Comparison of ENCODE assay signal across 9 cellular contexts in genomic region chr4:137529432-137529831, GRCh38. TPM values are rescaled to one million over a fixed set of nuclear protein-coding genes. Genes with fewer than 3 reads are reported as not detected.
DNase-seq lines count a peak whose midpoint lies in the region; ATAC-seq and TF ChIP-seq lines count a peak whose summit lies in the region.
"Had no signal": no experiment of that assay in that cellular context is flagged by ENCODE, and none has a peak within 500 bp of the region (broad histone marks: within the 10 kb centered on the region; RNA-seq: fewer than 3 reads in every experiment).

No MANE protein-coding gene starts in this region.

- DNase-seq in thoracic aorta (ENCODE audit: low spot score) (no peak), NCI-H1092 treated with DMSO at 0.1 percent for 48 hours (lab: John Stamatoyannopoulos, UW) (no peak), NCI-H146 (lab: John Stamatoyannopoulos, UW) (no peak), DMS79 treated with DMSO at 0.1 percent for 48 hours (lab: John Stamatoyannopoulos, UW) (no peak)
- DNase-seq: NCI-H2081; stimulated activated naive B cell treated with anti-CD40 and anti-IgM and Interleukin-4, amounts not matched to agents 10 μg/mL and 1 μg/mL and 100 μg/mL, for 72 hours had no signal

- no peaks in the 10 kb centered on the region for H3K27me3 ChIP-seq in HUES48 (ENCODE audit: control insufficient read depth, insufficient read depth, low read length)
- no peaks in the 10 kb centered on the region for H3K27me3 ChIP-seq in ectodermal cell (ENCODE audit: control insufficient read depth, insufficient read depth, low read length, poor library complexity, severe bottlenecking)
- H3K27me3 ChIP-seq in thoracic aorta (replicated peaks; ENCODE audit: insufficient read depth) = no peaks in the 10 kb centered on the region

- peak overlapping the region; percentile 35 for H3K9ac ChIP-seq in HUES48 (ENCODE audit: low read depth, low read length)

- ATAC-seq in thoracic aorta (ENCODE audit: insufficient number of reproducible peaks, low FRiP score, low read depth) = no peak
- ATAC-seq: stimulated activated naive B cell treated with anti-CD40 and anti-IgM and Interleukin-4, amounts not matched to agents 10 μg/mL and 1 μg/mL and 100 μg/mL, for 72 hours had no signal

- H3K36me3 ChIP-seq in HUES48 (ENCODE audit: control insufficient read depth, insufficient read depth, low read length) = peaks cover 69% of the 10 kb centered on the region
- peaks cover 42% of the 10 kb centered on the region for H3K36me3 ChIP-seq in ectodermal cell (ENCODE audit: control insufficient read depth, insufficient read depth, low read length)
- peaks cover 49% of the 10 kb centered on the region for H3K36me3 ChIP-seq in mesodermal cell (ENCODE audit: control insufficient read depth, insufficient read depth, low read length)
- no peaks in the 10 kb centered on the region for H3K36me3 ChIP-seq in thoracic aorta

- WGBS in ectodermal cell, 2 experiments = 46 to 48% methylated on average over 5 of the region's 5 CpGs
- 28 to 47% methylated on average over 2 to 4 of the region's 5 CpGs for WGBS in mesodermal cell (ENCODE audit: insufficient coverage in 2 of 2), 2 experiments

- no peak for TF ChIP-seq CTCF in thoracic aorta (IDR thresholded peaks at IDR 0.05)

- H3K27ac ChIP-seq in HUES48 (ENCODE audit: low read depth, low read length) (peak overlapping the region; percentile 23), ectodermal cell (ENCODE audit: insufficient read depth, low read depth, low read length, poor library complexity, severe bottlenecking) (no peak overlapping the region), mesodermal cell (ENCODE audit: low read depth, low read length, severe bottlenecking) (no peak overlapping the region), thoracic aorta (peak overlapping the region; percentile 86 to 88)

- H3K4me1 ChIP-seq in HUES48 (ENCODE audit: control insufficient read depth, insufficient read depth, low read length) (peaks cover 33% of the 10 kb centered on the region), ectodermal cell (ENCODE audit: control insufficient read depth, insufficient read depth, low read length) (peaks cover 24% of the 10 kb centered on the region), mesodermal cell (ENCODE audit: control insufficient read depth, insufficient read depth, low read length, poor library complexity, severe bottlenecking) (peaks cover 13% of the 10 kb centered on the region), thoracic aorta (ENCODE audit: control insufficient read depth in 1 of 2, low read depth in 2 of 2) (peaks cover 17 to 50% of the 10 kb centered on the region in 2 donors)

- H3K9me3 ChIP-seq in HUES48 (ENCODE audit: control insufficient read depth, insufficient read depth, low read length) (no peaks in the 10 kb centered on the region), ectodermal cell (ENCODE audit: control insufficient read depth, low read length) (no peaks in the 10 kb centered on the region), mesodermal cell (ENCODE audit: control insufficient read depth, low read length) (no peaks in the 10 kb centered on the region), thoracic aorta (no peaks in the 10 kb centered on the region)

- H3K4me3 ChIP-seq in HUES48 (ENCODE audit: low read depth, low read length) (peak overlapping the region; percentile 96), ectodermal cell (ENCODE audit: insufficient read depth, low read depth, low read length) (peak overlapping the region; percentile 88), mesodermal cell (ENCODE audit: extremely low read depth, insufficient read depth, low read length, poor library complexity, severe bottlenecking) (peak overlapping the region; percentile 76), thoracic aorta (peak overlapping the region; percentile 81)

RNA-seq across cellular contexts. Expression of gene PCDH18, which starts 2.9 kb away (rescaled TPM):
- 180 TPM for polyA plus RNA-seq in ectodermal cell (2013, experiment 1 of 4)
- 189 TPM for polyA plus RNA-seq in ectodermal cell (2013, experiment 2 of 4)
- polyA plus RNA-seq in ectodermal cell (2013, experiment 3 of 4) = 144 TPM
- polyA plus RNA-seq in ectodermal cell (2013, experiment 4 of 4) = 156 TPM
- 47.9 TPM for polyA plus RNA-seq in mesodermal cell (2013, experiment 1 of 2)
- polyA plus RNA-seq in mesodermal cell (2013, experiment 2 of 2) = 43.3 TPM
- total RNA-seq in thoracic aorta = 10 to 100 TPM; 22.6 to 31.0 TPM

Comparison
In these comparisons a context has a peak if more than half of its experiments do, and no peak if none do; other contexts are left out.
1. H3K27ac ChIP-seq: peak in HUES48 (single experiment) and thoracic aorta (2 of 2); none in ectodermal cell (single experiment) and mesodermal cell (single experiment).
2. Peak in every context shown above with its lines, with median percentiles within 50 percentile points of each other: H3K4me3 ChIP-seq.